17 cellular contexts compared by ENCODE assay signal in genomic region chr6:28390688-28391087, GRCh38. TPM values are rescaled to one million over a fixed set of nuclear protein-coding genes. Genes with fewer than 3 reads are reported as not detected.
A peak's percentile ranks its signal among the peaks of the same experiment; 100 is the strongest.
DNase-seq lines count a peak whose midpoint lies in the region; ATAC-seq and TF ChIP-seq lines count a peak whose summit lies in the region.
"Had no signal": no experiment of that assay in that cellular context is flagged by ENCODE, and none has a peak within 500 bp of the region (broad histone marks: within the 10 kb centered on the region; RNA-seq: fewer than 3 reads in every experiment).

No MANE protein-coding gene starts in this region.

- H3K4me2 ChIP-seq in trophoblast cell (ENCODE audit: low read length) = no peak overlapping the region
- H3K4me2 ChIP-seq: GM23338 had no signal

- H3K9me3 Mint-ChIP-seq in activated T-cell treated with anti-CD3 and anti-CD28 coated beads, Interleukin-2, amount 50 U/mL, for 72 hours = no peaks in the 10 kb centered on the region
- no peaks in the 10 kb centered on the region for H3K9me3 Mint-ChIP-seq in Caco-2 (ENCODE audit: unreplicated experiment)
- H3K9me3 Mint-ChIP-seq: GM23338, H9, HFFc6 had no signal

- no TSS peak for BruUV-seq in Caco-2 (replicated peaks; lab: Mats Ljungman, UMichigan)

- H3K9ac ChIP-seq in trophoblast cell (ENCODE audit: low read length) = no peak overlapping the region

- H3K27ac ChIP-seq in trophoblast cell (ENCODE audit: low read depth, low read length) (no peak overlapping the region), breast epithelium (no peak overlapping the region)
- H3K27ac ChIP-seq: 22Rv1 had no signal

- H4K8ac ChIP-seq in trophoblast cell (ENCODE audit: low read depth, low read length) = no peak overlapping the region

- peak overlapping the region; percentile 17 for H3K27ac Mint-ChIP-seq in activated T-cell treated with anti-CD3 and anti-CD28 coated beads, Interleukin-2, amount 50 U/mL, for 72 hours
- no peak overlapping the region for H3K27ac Mint-ChIP-seq in Caco-2 (ENCODE audit: unreplicated experiment)
- H3K27ac Mint-ChIP-seq: CD4-positive, alpha-beta memory T cell; GM23338; HFFc6 had no signal

- H2AFZ ChIP-seq in trophoblast cell (ENCODE audit: insufficient read depth, low read length, poor library complexity) = no peak overlapping the region
- H2AFZ ChIP-seq: GM23338 had no signal

- no peaks in the 10 kb centered on the region for H3K27me3 Mint-ChIP-seq in activated T-cell treated with anti-CD3 and anti-CD28 coated beads, Interleukin-2, amount 50 U/mL, for 72 hours (ENCODE audit: low read depth)
- H3K27me3 Mint-ChIP-seq in Caco-2 (ENCODE audit: insufficient read depth, unreplicated experiment) = peaks cover 12% of the 10 kb centered on the region
- H3K27me3 Mint-ChIP-seq: CD4-positive, alpha-beta memory T cell had no signal

- no peak overlapping the region for H3K23ac ChIP-seq in trophoblast cell (ENCODE audit: low read length)

- POLR2A ChIA-PET in Caco-2 (lab: Charles Lee) = no interaction called here

- no peaks in the 10 kb centered on the region for H3K79me2 ChIP-seq in trophoblast cell (ENCODE audit: control insufficient read depth, insufficient read depth, low read length, poor library complexity)

- WGBS in trophoblast cell (ENCODE audit: extremely low coverage, insufficient coverage, insufficient read length) = no CpG with 5 or more reads among the region's 8 CpGs

- H2AK5ac ChIP-seq in trophoblast cell (ENCODE audit: low read length) = no peak overlapping the region

- H2BK5ac ChIP-seq in trophoblast cell (ENCODE audit: low read depth, low read length, poor library complexity) = no peak overlapping the region

- no peak overlapping the region for H3K4me3 ChIP-seq in trophoblast cell (ENCODE audit: low read depth, low read length)
- H3K4me3 ChIP-seq in breast epithelium = no peak overlapping the region
- H3K4me3 ChIP-seq in Caco-2 (ENCODE audit: low read depth, low read length) = no peak overlapping the region
- H3K4me3 ChIP-seq: GM23338 had no signal

- no peak for DNase-seq in activated T-cell treated with anti-CD3 and anti-CD28 coated beads, Interleukin-2, amount 50 U/mL, for 72 hours
- no peak for DNase-seq in activated T-cell treated with anti-CD3 and anti-CD28 coated beads, Interleukin-2, amount 50 U/mL, for 48 hours
- DNase-seq in amniotic epithelial cell (ENCODE audit: low read depth) = peak; percentile 13
- DNase-seq in trophoblast cell = peak in 1 of 2 donors; percentile 41
- DNase-seq in breast epithelium (ENCODE audit: low spot score in 2 of 2) = no peak
- no peak for DNase-seq in Caco-2
- DNase-seq: ACHN; C1 segment of cervical spinal cord; CD4-positive, alpha-beta memory T cell; COR-L47; DMS153; DND-41; H9; HFFc6 had no signal

- TF ChIP-seq CTCF in breast epithelium (IDR thresholded peaks at IDR 0.05) = no peak
- no peak for TF ChIP-seq CTCF in Caco-2 (IDR thresholded peaks at IDR 0.05; ENCODE audit: insufficient read depth in 1 of 2, low read depth in 1 of 2, low read length in 1 of 2, severe bottlenecking in 1 of 2, unreplicated experiment in 1 of 2)

- H4K12ac ChIP-seq in trophoblast cell (ENCODE audit: low read depth, low read length) = no peak overlapping the region

- H3K79me1 ChIP-seq in trophoblast cell (ENCODE audit: low read length) = no peaks in the 10 kb centered on the region

- no peaks in the 10 kb centered on the region for H3K27me3 ChIP-seq in trophoblast cell (ENCODE audit: insufficient read depth, low read length)
- H3K27me3 ChIP-seq in breast epithelium = no peaks in the 10 kb centered on the region
- no peaks in the 10 kb centered on the region for H3K27me3 ChIP-seq in Caco-2 (replicated peaks; ENCODE audit: control insufficient read depth, insufficient read depth, low read length)

- H3K4me1 Mint-ChIP-seq in activated T-cell treated with anti-CD3 and anti-CD28 coated beads, Interleukin-2, amount 50 U/mL, for 72 hours (ENCODE audit: low read depth) = peaks cover 21% of the 10 kb centered on the region
- no peaks in the 10 kb centered on the region for H3K4me1 Mint-ChIP-seq in Caco-2 (ENCODE audit: low read depth, unreplicated experiment)

- H3K14ac ChIP-seq in trophoblast cell (ENCODE audit: low read length) = no peak overlapping the region

- no peak overlapping the region for H2BK12ac ChIP-seq in trophoblast cell (ENCODE audit: low read length)

- ATAC-seq in activated T-cell treated with anti-CD3 and anti-CD28 coated beads, Interleukin-2, amount 50 U/mL, for 72 hours (replicated peaks in 1 of 2) = no peak
- ATAC-seq: GM23338, HCT116 had no signal

- no peak overlapping the region for H2BK120ac ChIP-seq in trophoblast cell (ENCODE audit: insufficient read depth, low read length, poor library complexity)

- CTCF ChIA-PET in Caco-2 (lab: Charles Lee) = no interaction called here

- no peak overlapping the region for H3K4ac ChIP-seq in trophoblast cell (ENCODE audit: low read depth, low read length)

- H3K4me3 Mint-ChIP-seq in activated T-cell treated with anti-CD3 and anti-CD28 coated beads, Interleukin-2, amount 50 U/mL, for 72 hours = no peak overlapping the region
- H3K4me3 Mint-ChIP-seq in Caco-2 (ENCODE audit: unreplicated experiment) = no peak overlapping the region
- H3K4me3 Mint-ChIP-seq: CD4-positive, alpha-beta memory T cell; GM23338; H9; HFFc6 had no signal

- TF ChIP-seq POLR2A in breast epithelium (IDR thresholded peaks at IDR 0.05) = no peak

- H3K9me3 ChIP-seq in trophoblast cell (ENCODE audit: insufficient read depth, low read depth, low read length) = no peaks in the 10 kb centered on the region
- no peaks in the 10 kb centered on the region for H3K9me3 ChIP-seq in breast epithelium
- no peaks in the 10 kb centered on the region for H3K9me3 ChIP-seq in Caco-2

- H3K4me1 ChIP-seq in trophoblast cell (ENCODE audit: control insufficient read depth in 1 of 2, insufficient read depth in 2 of 2, low read length in 2 of 2) = no peaks in the 10 kb centered on the region
- H3K4me1 ChIP-seq in breast epithelium = no peaks in the 10 kb centered on the region
- H3K4me1 ChIP-seq in Caco-2 = no peaks in the 10 kb centered on the region

- H3K36me3 ChIP-seq in trophoblast cell (ENCODE audit: control insufficient read depth in 1 of 2, insufficient read depth in 2 of 2, low read length in 2 of 2) (peaks cover 7 to 30% of the 10 kb centered on the region in 2 experiments), breast epithelium (no peaks in the 10 kb centered on the region), Caco-2 (ENCODE audit: control insufficient read depth, insufficient read depth, low read length) (no peaks in the 10 kb centered on the region)

- H4K91ac ChIP-seq in trophoblast cell (ENCODE audit: low read depth, low read length) = no peak overlapping the region

- intact Hi-C loops in breast epithelium (cut with DNase I; ENCODE audit: low total_unique reads) (no loop called here), Caco-2 (cut with micrococcal nuclease; ENCODE audit: unreplicated experiment) (no loop called here)

- peak overlapping the region; percentile 40 for H3K18ac ChIP-seq in trophoblast cell (ENCODE audit: low read length)

- H3K36me3 Mint-ChIP-seq in activated T-cell treated with anti-CD3 and anti-CD28 coated beads, Interleukin-2, amount 50 U/mL, for 72 hours (ENCODE audit: insufficient read depth in 2 of 2) = peaks cover 23 to 47% of the 10 kb centered on the region in 2 donors
- no peaks in the 10 kb centered on the region for H3K36me3 Mint-ChIP-seq in Caco-2 (ENCODE audit: insufficient read depth, unreplicated experiment)

RNA-seq across cellular contexts. Expression of gene ZSCAN12, which starts 8.9 kb away (rescaled TPM):
- total RNA-seq in activated T-cell treated with anti-CD3 and anti-CD28 coated beads, Interleukin-2, amount 50 U/mL, for 72 hours = 1 to 10 TPM; 5.6 to 6.4 TPM
- 2.6 and 3.0 TPM in 2 replicates for polyA plus RNA-seq in trophoblast cell (2013)
- total RNA-seq in breast epithelium = 10 to 100 TPM in 1 of 3 donors, 1 to 10 TPM in 2; 4.2 to 11.6 (median 7.5) TPM
- total RNA-seq in Caco-2 (2022) = 1.5 and 1.6 TPM in 2 replicates

RNA-seq across cellular contexts. Expression of gene ZKSCAN3, which starts 40.9 kb away (rescaled TPM):
- total RNA-seq in activated T-cell treated with anti-CD3 and anti-CD28 coated beads, Interleukin-2, amount 50 U/mL, for 72 hours = 1 to 10 TPM; 3.3 to 5.2 TPM
- 3.1 and 3.3 TPM in 2 replicates for polyA plus RNA-seq in trophoblast cell (2013)
- total RNA-seq in breast epithelium = 1 to 10 TPM; 3.4 to 6.4 (median 3.6) TPM
- 3.7 and 4.3 TPM in 2 replicates for total RNA-seq in Caco-2 (2022)

RNA-seq across cellular contexts. Expression of gene ZSCAN23, which starts 52.6 kb away (rescaled TPM):
- total RNA-seq in activated T-cell treated with anti-CD3 and anti-CD28 coated beads, Interleukin-2, amount 50 U/mL, for 72 hours = 1 to 10 TPM; 2.5 to 4.3 TPM
- polyA plus RNA-seq in trophoblast cell (2013) = 0.68 and 1.2 TPM in 2 replicates
- 1 to 10 TPM; 1.1 to 6.0 (median 5.6) TPM for total RNA-seq in breast epithelium
- not detected in 2 replicates for total RNA-seq in Caco-2 (2022)
- polyA plus RNA-seq: CD4-positive, alpha-beta memory T cell had no signal

RNA-seq across cellular contexts. Expression of gene ZSCAN31, which starts 54.7 kb away (rescaled TPM):
- total RNA-seq in activated T-cell treated with anti-CD3 and anti-CD28 coated beads, Interleukin-2, amount 50 U/mL, for 72 hours = 1 to 10 TPM; 1.5 to 2.1 TPM
- polyA plus RNA-seq in trophoblast cell (2013) = 2.0 TPM in 2 replicates
- total RNA-seq in breast epithelium = 10 to 100 TPM in 2 of 3 donors, 1 to 10 TPM in 1; 4.6 to 19.3 (median 17.4) TPM
- 1.7 and 3.4 TPM in 2 replicates for total RNA-seq in Caco-2 (2022)
